In genomic region chr22:38868886-38869381, GRCh38 we compare ENCODE assay signal across 8 cellular contexts. TPM values are rescaled to one million over a fixed set of nuclear protein-coding genes. Genes with fewer than 3 reads are reported as not detected.
DNase-seq lines count a peak whose midpoint lies in the region; ATAC-seq, FAIRE-seq and TF ChIP-seq lines count a peak whose summit lies in the region.

No MANE protein-coding gene starts in this region.

- H3K79me2 ChIP-seq in hepatocyte = peaks cover 35% of the 10 kb centered on the region

- peaks cover 47% of the 10 kb centered on the region for H4K20me1 ChIP-seq in hepatocyte (ENCODE audit: insufficient read depth, poor library complexity, severe bottlenecking)

- H3K9me3 ChIP-seq in ascending aorta = no peaks in the 10 kb centered on the region
- no peaks in the 10 kb centered on the region for H3K9me3 ChIP-seq in hepatocyte (ENCODE audit: low read depth)
- H3K9me3 ChIP-seq in small intestine (ENCODE audit: control insufficient read depth, low read depth) = no peaks in the 10 kb centered on the region

- H3K4me2 ChIP-seq in hepatocyte = no peak overlapping the region

- peaks cover 21 to 38% of the 10 kb centered on the region in 2 donors for H3K36me3 ChIP-seq in ascending aorta
- H3K36me3 ChIP-seq in hepatocyte (replicated peaks; ENCODE audit: insufficient read depth, low read depth) = no peaks in the 10 kb centered on the region
- H3K36me3 ChIP-seq in small intestine (ENCODE audit: control insufficient read depth in 2 of 2, insufficient read depth in 2 of 2, low read length in 2 of 2) = peaks cover 0 to 7% of the 10 kb centered on the region in 2 donors

- no peak overlapping the region for H3K4me3 ChIP-seq in ascending aorta
- H3K4me3 ChIP-seq in hepatocyte = no peak overlapping the region
- H3K4me3 ChIP-seq in small intestine (ENCODE audit: low read depth in 1 of 2, low read length in 2 of 2) = no peak overlapping the region

- H3K4me1 ChIP-seq in ascending aorta = peaks cover 18 to 60% of the 10 kb centered on the region in 2 donors
- peaks cover 20% of the 10 kb centered on the region for H3K4me1 ChIP-seq in hepatocyte (ENCODE audit: insufficient read depth)
- peaks cover 0 to 3% of the 10 kb centered on the region in 2 donors for H3K4me1 ChIP-seq in small intestine (ENCODE audit: control insufficient read depth in 2 of 2, insufficient read depth in 1 of 2, low read depth in 1 of 2, low read length in 1 of 2)

- no peak overlapping the region for H3K27ac ChIP-seq in ascending aorta
- H3K27ac ChIP-seq in hepatocyte = no peak overlapping the region
- H3K27ac ChIP-seq in small intestine (ENCODE audit: low read depth in 1 of 2, low read length in 1 of 2) = no peak overlapping the region

- WGBS in hepatocyte (ENCODE audit: low lambda C conversion rate, missing lambda C conversion rate) = 23% methylated on average over 8 of the region's 8 CpGs
- WGBS in small intestine, 3 donors = 7 to 14% (median 12%) methylated on average over 8 of the region's 8 CpGs

- no peaks in the 10 kb centered on the region for H3K27me3 ChIP-seq in ascending aorta
- no peaks in the 10 kb centered on the region for H3K27me3 ChIP-seq in hepatocyte
- peaks cover 0 to 3% of the 10 kb centered on the region in 2 donors for H3K27me3 ChIP-seq in small intestine (ENCODE audit: control insufficient read depth in 2 of 2, insufficient read depth in 2 of 2, low read length in 2 of 2)

- intact Hi-C loops in ascending aorta (cut with DNase I) = no loop called here

- in situ Hi-C loops in G401 (cut with HindIII; ENCODE audit: low sequenced_read_pairs) = no loop called here

- DNase-seq in G401 (ENCODE audit: low spot score) (peak; percentile 75), LoVo (ENCODE audit: low spot score) (peak; percentile 72), T-helper 22 cell (ENCODE audit: low read depth) (peak; percentile 58), ascending aorta (ENCODE audit: low spot score in 2 of 2) (peak in 1 of 2 donors; percentile 87), hepatocyte (ENCODE audit: low spot score) (peak; percentile 91), small intestine (peak; percentile 69)

- FAIRE-seq in small intestine (lab: Jason Lieb, UNC) = no peak

- ATAC-seq in GM21515 (IDR thresholded peaks at IDR 0.05; ENCODE audit: unreplicated experiment) (no peak), GM18867 (IDR thresholded peaks at IDR 0.05; ENCODE audit: unreplicated experiment) (no peak)

- H3K9me2 ChIP-seq in hepatocyte (replicated peaks; ENCODE audit: insufficient read depth) = no peaks in the 10 kb centered on the region

- H2AFZ ChIP-seq in hepatocyte = no peak overlapping the region

- TF ChIP-seq CTCF in ascending aorta (IDR thresholded peaks at IDR 0.05) = peak; percentile 77 to 89 (median 87)
- peak; percentile 89 for TF ChIP-seq CTCF in hepatocyte (IDR thresholded peaks at IDR 0.05; ENCODE audit: poor library complexity)

RNA-seq across cellular contexts. Expression of gene CBX6, which starts 3.1 kb away (rescaled TPM):
- 16.4 and 25.6 TPM in 2 replicates for total RNA-seq in G401 (2014; rRNA removed; shearing (Covaris generic))
- total RNA-seq in ascending aorta (159 TPM), hepatocyte (30.7 and 42.9 TPM in 2 replicates)
- polyA plus RNA-seq in hepatocyte (40.6 and 45.4 TPM in 2 replicates), small intestine (10 to 100 TPM in 1 of 3 donors, 1 to 10 TPM in 2; 1.1 to 15.9 (median 3.0) TPM)

RNA-seq across cellular contexts. Expression of gene NPTXR, which starts 25.1 kb away (rescaled TPM):
- total RNA-seq in G401 (2014; rRNA removed; shearing (Covaris generic)) = 5.6 and 8.8 TPM in 2 replicates
- total RNA-seq in ascending aorta (46.3 TPM), hepatocyte (3.1 and 3.8 TPM in 2 replicates)
- polyA plus RNA-seq in hepatocyte (3.3 TPM in 2 replicates), small intestine (1 to 10 TPM in 1 of 3 donors, under 1 TPM in 2; 0.22 to 4.2 (median 0.27) TPM)
